8 cellular contexts compared by ENCODE assay signal in the genomic region with DNA sequence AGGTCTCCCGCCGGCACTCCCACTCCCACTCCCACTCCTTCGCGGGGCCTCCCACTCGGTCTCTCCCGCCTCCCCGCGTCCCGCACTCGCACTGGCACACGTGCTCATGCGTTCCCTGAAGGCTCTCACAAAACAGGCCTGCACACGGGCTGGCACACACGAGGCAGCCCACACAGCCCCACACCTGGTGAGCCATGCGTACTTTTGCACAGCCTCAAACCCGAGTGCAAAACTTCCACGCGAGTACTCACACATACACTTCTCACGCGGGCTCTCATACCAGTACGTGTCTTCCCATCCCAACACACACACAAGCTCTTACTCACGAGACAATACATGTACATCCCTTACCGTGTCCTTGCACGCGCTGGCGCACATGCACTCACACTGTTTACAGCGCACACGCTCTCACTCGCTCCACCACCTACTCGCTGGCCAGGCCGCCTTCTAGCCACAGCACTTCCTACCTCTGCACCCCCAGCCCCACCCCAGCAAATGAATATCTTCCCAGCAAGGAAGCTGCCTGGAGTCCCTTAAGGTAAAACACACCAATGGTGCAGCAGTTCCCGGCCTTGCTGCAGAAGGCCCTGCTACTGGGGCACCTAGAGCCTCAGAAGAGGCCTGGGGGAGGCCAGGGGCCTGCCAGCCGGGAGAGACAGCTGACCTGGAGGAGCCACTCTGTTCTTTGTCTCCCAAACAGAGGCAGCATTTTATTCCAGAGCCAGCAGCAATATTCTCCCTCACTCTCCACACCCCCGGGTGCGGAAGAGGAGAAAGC. TPM values are rescaled to one million over a fixed set of nuclear protein-coding genes. Genes with fewer than 3 reads are reported as not detected.
DNase-seq lines count a peak whose midpoint lies in the region; ATAC-seq, FAIRE-seq and TF ChIP-seq lines count a peak whose summit lies in the region.
"Had no signal": no experiment of that assay in that cellular context is flagged by ENCODE, and none has a peak within 500 bp of the region (broad histone marks: within the 10 kb centered on the region; RNA-seq: fewer than 3 reads in every experiment).

No MANE protein-coding gene starts in this region.

- no peak for TF ChIP-seq EP300 in SK-N-SH (IDR thresholded peaks at IDR 0.05; ENCODE audit: borderline replicate concordance in 1 of 2, low read depth in 1 of 2, low read length in 1 of 2)
- TF ChIP-seq EP300 in esophagus muscularis mucosa (IDR thresholded peaks at IDR 0.05), result no peak

- 52% methylated on average over 31 of the region's 35 CpGs for WGBS in SK-N-SH (ENCODE audit: low lambda C conversion rate)
- WGBS in esophagus muscularis mucosa, result 25% methylated on average over 31 of the region's 35 CpGs

- H2AFZ ChIP-seq in SK-N-SH (ENCODE audit: low read depth), result peak overlapping the region; percentile 93; the same call in 1 of the 2 replicates

- H3K4me3 ChIP-seq in H7 (ENCODE audit: insufficient read depth, low read depth, low read length) (peak overlapping the region; percentile 64), SK-N-SH (ENCODE audit: low read depth in 2 of 2, low read length in 1 of 2) (peak overlapping the region; percentile 62 to 86), esophagus muscularis mucosa (peak overlapping the region; percentile 70 to 80 (median 73))

- H3K4me3 Mint-ChIP-seq in natural killer cell, result peak overlapping the region; percentile 98

- no peaks in the 10 kb centered on the region for H3K27me3 Mint-ChIP-seq in natural killer cell (ENCODE audit: low read depth in 2 of 2)

- H3K9ac ChIP-seq in SK-N-SH, result peak overlapping the region; percentile 60; the same call in 1 of the 2 replicates

- H3K9me2 ChIP-seq in SK-N-SH, result no peaks in the 10 kb centered on the region

- no peaks in the 10 kb centered on the region for H3K27me3 ChIP-seq in H7 (ENCODE audit: control insufficient read depth, insufficient read depth, low read length)
- no peaks in the 10 kb centered on the region for H3K27me3 ChIP-seq in SK-N-SH (ENCODE audit: insufficient read depth)
- H3K27me3 ChIP-seq in esophagus muscularis mucosa, result no peaks in the 10 kb centered on the region

- H3K4me2 ChIP-seq in SK-N-SH, result peak overlapping the region; percentile 81

- H3K27ac Mint-ChIP-seq in natural killer cell, result peak overlapping the region; percentile 91 to 96

- H3F3A ChIP-seq in SK-N-SH (replicated peaks; ENCODE audit: insufficient read depth), result peaks cover 9% of the 10 kb centered on the region

- POLR2A ChIA-PET in SK-N-SH (lab: Yijun Ruan, JAX), result no interaction called here

- no peaks in the 10 kb centered on the region for H3K36me3 Mint-ChIP-seq in natural killer cell

- H3K4me1 Mint-ChIP-seq in natural killer cell, result peaks cover 46 to 48% of the 10 kb centered on the region in 2 donors

- H3K36me3 ChIP-seq in H7 (replicated peaks; ENCODE audit: control insufficient read depth, insufficient read depth, low read length) (no peaks in the 10 kb centered on the region), SK-N-SH (replicated peaks in 1 of 2; ENCODE audit: control insufficient read depth in 1 of 2, insufficient read depth in 2 of 2, low read length in 1 of 2) (no peaks in the 10 kb centered on the region), esophagus muscularis mucosa (peaks cover 0 to 6% (median 3%) of the 10 kb centered on the region in 4 donors)

- H3K27ac ChIP-seq in SK-N-SH (ENCODE audit: low read depth in 2 of 2, low read length in 1 of 2) (peak overlapping the region; percentile 8 to 45; a peak in 2 of 4 replicates), esophagus muscularis mucosa (replicated peaks in 1 of 4) (peak overlapping the region; percentile 83 to 90 (median 88))
- H3K27ac ChIP-seq: VCaP had no signal

- FAIRE-seq in HTR-8/SVneo (lab: Jason Lieb, UNC), result no peak

- intact Hi-C loops in esophagus muscularis mucosa (cut with DNase I), result loop anchor here (5.0 kb wide), 2 partner anchors 59 to 199 kb away; partner anchors contain the start of genes USB1 and ZNF319
- intact Hi-C loops in natural killer cell (cut with micrococcal nuclease), result loop anchor here (1.0 to 10.0 kb wide), 4 partner anchors 7 to 198 kb away; partner anchors contain the start of genes USB1 and ZNF319

- TF ChIP-seq POLR2A in esophagus muscularis mucosa (IDR thresholded peaks at IDR 0.05; ENCODE audit: low read depth), result no peak

- TF ChIP-seq CTCF in SK-N-SH (IDR thresholded peaks at IDR 0.05), result no peak
- no peak for TF ChIP-seq CTCF in esophagus muscularis mucosa (IDR thresholded peaks at IDR 0.05)
- TF ChIP-seq CTCF in natural killer cell (IDR thresholded peaks at IDR 0.05), result no peak

- H3K79me2 ChIP-seq in SK-N-SH (ENCODE audit: insufficient read depth), result peaks cover 42% of the 10 kb centered on the region

- CTCF ChIA-PET in SK-N-SH (lab: Yijun Ruan, JAX), result interaction anchor here (0.8 to 1.5 kb wide), 6 partner anchors 23 to 97 kb away, joined by 3 to 4 read pairs (median 4); no protein-coding TSS in a partner anchor

- peak; percentile 73 for DNase-seq in H7
- DNase-seq in SK-N-SH, result peak; percentile 38
- DNase-seq in esophagus muscularis mucosa (ENCODE audit: extremely low spot score), result no peak
- DNase-seq in natural killer cell, result no peak
- DNase-seq in NCI-H510A (lab: John Stamatoyannopoulos, UW), result no peak
- no peak for DNase-seq in HTR-8/SVneo (ENCODE audit: insufficient read length, low spot score)

- H4K20me1 ChIP-seq in SK-N-SH (ENCODE audit: insufficient read depth), result peaks cover 30% of the 10 kb centered on the region

- H3K4me1 ChIP-seq in SK-N-SH (ENCODE audit: control insufficient read depth in 1 of 2, insufficient read depth in 2 of 2, low read depth in 1 of 2, low read length in 1 of 2) (peaks cover 27 to 34% of the 10 kb centered on the region in 2 experiments; a peak in 2 of 4 replicates), esophagus muscularis mucosa (peaks cover 58 to 73% (median 68%) of the 10 kb centered on the region in 4 donors)

- H3K9me3 ChIP-seq in SK-N-SH (no peaks in the 10 kb centered on the region), esophagus muscularis mucosa (no peaks in the 10 kb centered on the region)

- no peak for TF ChIP-seq RAD21 in SK-N-SH (IDR thresholded peaks at IDR 0.05; ENCODE audit: low read length)

- peak; percentile 55 to 65 (median 58) for ATAC-seq in natural killer cell
- no peak for ATAC-seq in HG02763 (IDR thresholded peaks at IDR 0.05; ENCODE audit: unreplicated experiment)

- H3K9me3 Mint-ChIP-seq in natural killer cell, result no peaks in the 10 kb centered on the region

TF ChIP-seq in SK-N-SH, 30 proteins besides CTCF, POLR2A, EP300 and RAD21:
- TF ChIP-seq, protein P1, sequence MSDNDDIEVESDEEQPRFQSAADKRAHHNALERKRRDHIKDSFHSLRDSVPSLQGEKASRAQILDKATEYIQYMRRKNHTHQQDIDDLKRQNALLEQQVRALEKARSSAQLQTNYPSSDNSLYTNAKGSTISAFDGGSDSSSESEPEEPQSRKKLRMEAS (IDR thresholded peaks at IDR 0.05; ENCODE audit: low read depth), result peak; percentile 79
- TF ChIP-seq RXRA (IDR thresholded peaks at IDR 0.05; ENCODE audit: borderline replicate concordance, low read depth), result no peak
- TF ChIP-seq FOXJ3 (CRISPR knock-in tag; IDR thresholded peaks at IDR 0.05), result 0 out of 2 replicates have a peak, but pooled peaks have one; percentile 44
- peak; percentile 74 for TF ChIP-seq MXI1 (IDR thresholded peaks at IDR 0.05; ENCODE audit: low read depth, low read length)
- no peak for TF ChIP-seq SIN3A (IDR thresholded peaks at IDR 0.05; ENCODE audit: borderline replicate concordance, low read depth, low read length)

RNA-seq across cellular contexts. Expression of gene KIFC3, which starts 0.5 kb away (rescaled TPM):
- 15.9 and 20.4 TPM in 2 replicates for total RNA-seq in H7 (2014; rRNA removed; shearing (Covaris generic))
- polyA plus RNA-seq in SK-N-SH (2012; rRNA removed), result 65.4 and 68.0 TPM in 2 replicates
- polyA plus RNA-seq in SK-N-SH (2012; cell fraction: cytosol; rRNA removed), result 24.2 and 42.8 TPM in 2 replicates
- polyA plus RNA-seq in SK-N-SH (2012; cell fraction: nucleus; rRNA removed), result 132 and 135 TPM in 2 replicates
- total RNA-seq in esophagus muscularis mucosa (10 to 100 TPM; 28.2 to 76.8 (median 46.6) TPM), natural killer cell (100 to 1,000 TPM in 1 of 3 donors, 10 to 100 TPM in 2; 54.2 to 106 (median 84.9) TPM)

Comparison
In these comparisons a context has a peak if more than half of its experiments do, and no peak if none do; other contexts are left out.
1. DNase-seq: peak in H7 (single experiment) and SK-N-SH (single experiment); none in esophagus muscularis mucosa (single experiment), natural killer cell (single experiment), NCI-H510A (single experiment) and HTR-8/SVneo (single experiment).
2. Peak in every context shown above with its lines, with median percentiles within 50 percentile points of each other: H3K4me3 ChIP-seq.